In genomic region chr11:13276852-13277718, GRCh38 we compare ENCODE assay signal across 8 cellular contexts. TPM values are rescaled to one million over a fixed set of nuclear protein-coding genes. Genes with fewer than 3 reads are reported as not detected.
A peak's percentile ranks its signal among the peaks of the same experiment; 100 is the strongest.
DNase-seq lines count a peak whose midpoint lies in the region; ATAC-seq and TF ChIP-seq lines count a peak whose summit lies in the region.

No MANE protein-coding gene starts in this region.

- POLR2A ChIA-PET in activated CD8-positive, alpha-beta T cell treated with anti-CD3 and anti-CD28 coated beads, Interleukin-2, amount 10 ng/mL, durations not matched to agents 7 days and 5 days (lab: Charles Lee): no interaction called here

- peaks cover 0 to 45% (median 36%) of the 10 kb centered on the region in 11 experiments; a peak in 19 of 22 replicates for H3K27me3 ChIP-seq in BLaER1 treated with 17β-estradiol and CSF1 and Interleukin-3, amounts not matched to agents 10 nM and 100 nM
- peaks cover 10% of the 10 kb centered on the region for H3K27me3 ChIP-seq in lower lobe of right lung (ENCODE audit: low read depth)

- H3K27ac Mint-ChIP-seq in activated CD8-positive, alpha-beta T cell treated with anti-CD3 and anti-CD28 coated beads, Interleukin-2, amount 10 ng/mL, durations not matched to agents 7 days and 5 days: peak overlapping the region; percentile 82

- peaks cover 19% of the 10 kb centered on the region for H3K36me3 Mint-ChIP-seq in activated CD8-positive, alpha-beta T cell treated with anti-CD3 and anti-CD28 coated beads, Interleukin-2, amount 10 ng/mL, durations not matched to agents 7 days and 5 days (ENCODE audit: low read depth)

- DNase-seq in NCI-H774 (lab: John Stamatoyannopoulos, UW): peak; percentile 98
- peak; percentile 97 for DNase-seq in activated CD8-positive, alpha-beta T cell treated with anti-CD3 and anti-CD28 coated beads, Interleukin-2, amount 10 ng/mL, durations not matched to agents 7 days and 5 days
- peak; percentile 95 for DNase-seq in effector CD4-positive, alpha-beta T cell
- peak; percentile 98 for DNase-seq in lower lobe of right lung
- DNase-seq in stimulated activated CD4-positive, alpha-beta T cell treated with anti-CD3 and anti-CD28 coated beads, TNF-alpha, amount 100 ng/mL, for 1 hour (ENCODE audit: low read depth in 3 of 3, low spot score in 1 of 3): peak; percentile 91 to 95 (median 93)

- no peak for TF ChIP-seq CTCF in lower lobe of right lung (IDR thresholded peaks at IDR 0.05)

- H3K36me3 ChIP-seq in BLaER1 treated with 17β-estradiol and CSF1 and Interleukin-3, amounts not matched to agents 10 nM and 100 nM: peaks cover 0 to 11% (median 0%) of the 10 kb centered on the region in 11 experiments; a peak in 3 of 22 replicates
- H3K36me3 ChIP-seq in lower lobe of right lung: no peaks in the 10 kb centered on the region

- peak overlapping the region in 9 of 11 experiments; percentile 37 to 99 (median 62); a peak in 17 of 22 replicates for H3K27ac ChIP-seq in BLaER1 treated with 17β-estradiol and CSF1 and Interleukin-3, amounts not matched to agents 10 nM and 100 nM
- H3K27ac ChIP-seq in lower lobe of right lung: peak overlapping the region; percentile 87

- peaks cover 36 to 43% (median 39%) of the 10 kb centered on the region in 11 experiments for H4K20me1 ChIP-seq in BLaER1 treated with 17β-estradiol and CSF1 and Interleukin-3, amounts not matched to agents 10 nM and 100 nM

- H3K4me3 Mint-ChIP-seq in activated CD8-positive, alpha-beta T cell treated with anti-CD3 and anti-CD28 coated beads, Interleukin-2, amount 10 ng/mL, durations not matched to agents 7 days and 5 days: peak overlapping the region; percentile 94

- H3K9ac ChIP-seq in BLaER1 treated with 17β-estradiol and CSF1 and Interleukin-3, amounts not matched to agents 10 nM and 100 nM: peak overlapping the region; percentile 57 to 97 (median 74); a peak in 21 of 22 replicates

- H3K9me3 ChIP-seq in BLaER1 treated with 17β-estradiol and CSF1 and Interleukin-3, amounts not matched to agents 10 nM and 100 nM (replicated peaks in 1 of 11): no peaks in the 10 kb centered on the region
- no peaks in the 10 kb centered on the region for H3K9me3 ChIP-seq in lower lobe of right lung

- H3K27me3 Mint-ChIP-seq in activated CD8-positive, alpha-beta T cell treated with anti-CD3 and anti-CD28 coated beads, Interleukin-2, amount 10 ng/mL, durations not matched to agents 7 days and 5 days (ENCODE audit: low read depth): peaks cover 36% of the 10 kb centered on the region

- peaks cover 47% of the 10 kb centered on the region for H3K4me1 Mint-ChIP-seq in activated CD8-positive, alpha-beta T cell treated with anti-CD3 and anti-CD28 coated beads, Interleukin-2, amount 10 ng/mL, durations not matched to agents 7 days and 5 days (ENCODE audit: low read depth)

- peak; percentile 86 for ATAC-seq in GM19372 (IDR thresholded peaks at IDR 0.05; ENCODE audit: low read depth, unreplicated experiment)
- peak; percentile 88 for ATAC-seq in HG03521 (IDR thresholded peaks at IDR 0.05; ENCODE audit: unreplicated experiment)
- ATAC-seq in activated CD8-positive, alpha-beta T cell treated with anti-CD3 and anti-CD28 coated beads, Interleukin-2, amount 10 ng/mL, durations not matched to agents 7 days and 5 days: peak; percentile 91
- ATAC-seq in lower lobe of right lung: peak; percentile 98

- H3K9me3 Mint-ChIP-seq in activated CD8-positive, alpha-beta T cell treated with anti-CD3 and anti-CD28 coated beads, Interleukin-2, amount 10 ng/mL, durations not matched to agents 7 days and 5 days (ENCODE audit: insufficient read depth): no peaks in the 10 kb centered on the region

- H3K4me2 ChIP-seq in BLaER1 treated with 17β-estradiol and CSF1 and Interleukin-3, amounts not matched to agents 10 nM and 100 nM: peak overlapping the region; percentile 69 to 97 (median 94)

- peak overlapping the region; percentile 82 to 99 (median 96) for H3K4me3 ChIP-seq in BLaER1 treated with 17β-estradiol and CSF1 and Interleukin-3, amounts not matched to agents 10 nM and 100 nM
- peak overlapping the region; percentile 100 for H3K4me3 ChIP-seq in lower lobe of right lung

- CTCF ChIA-PET in activated CD8-positive, alpha-beta T cell treated with anti-CD3 and anti-CD28 coated beads, Interleukin-2, amount 10 ng/mL, durations not matched to agents 7 days and 5 days (lab: Charles Lee): interaction anchor here (0.7 to 1.9 kb wide), 10 partner anchors 10 to 108 kb away, joined by 3 to 9 read pairs (median 3); no protein-coding TSS in a partner anchor

- intact Hi-C loops in lower lobe of right lung (cut with DNase I): no loop called here

- H3K4me1 ChIP-seq in BLaER1 treated with 17β-estradiol and CSF1 and Interleukin-3, amounts not matched to agents 10 nM and 100 nM: peaks cover 28 to 44% (median 37%) of the 10 kb centered on the region in 10 experiments
- H3K4me1 ChIP-seq in lower lobe of right lung: peaks cover 30% of the 10 kb centered on the region

RNA-seq across cellular contexts. Expression of gene BMAL1, which starts 0.5 kb away (rescaled TPM):
- 10 to 100 TPM; 41.1 to 53.5 TPM for total RNA-seq in activated CD8-positive, alpha-beta T cell treated with anti-CD3 and anti-CD28 coated beads, Interleukin-2, amount 10 ng/mL, durations not matched to agents 7 days and 5 days
- total RNA-seq in lower lobe of right lung: 25.2 TPM

Comparison
In these comparisons a context has a peak if more than half of its experiments do, and no peak if none do; other contexts are left out.
1. Peak in every context shown above with its lines: DNase-seq, ATAC-seq, H3K4me3 ChIP-seq and H3K27ac ChIP-seq.